In genomic region chr9:133987455-133987800, GRCh38 we compare ENCODE assay signal across 17 cellular contexts.
"Had no signal": no experiment of that assay in that cellular context is flagged by ENCODE, and none has a peak within 500 bp of the region (broad histone marks: within the 10 kb centered on the region; RNA-seq: fewer than 3 reads in every experiment).

No MANE protein-coding gene starts in this region.

- H3K27ac Mint-ChIP-seq: activated naive CD8-positive, alpha-beta T cell treated with anti-CD3 and anti-CD28 coated beads, Interleukin-2, amount 10 ng/mL, durations not matched to agents 7 days and 5 days; stimulated activated naive CD8-positive, alpha-beta T cell treated with anti-CD3 and anti-CD28 coated beads, Interleukin-15, amount 100 ng/mL, for 72 hours; T-cell had no signal

- H3K36me3 ChIP-seq: breast epithelium, gastrocnemius medialis, lower lobe of right lung, neutrophil, upper lobe of left lung had no signal

- H3K4me3 Mint-ChIP-seq: activated naive CD8-positive, alpha-beta T cell treated with anti-CD3 and anti-CD28 coated beads, Interleukin-2, amount 10 ng/mL, durations not matched to agents 7 days and 5 days; mesothelial cell of epicardium; stimulated activated naive CD8-positive, alpha-beta T cell treated with anti-CD3 and anti-CD28 coated beads, Interleukin-15, amount 100 ng/mL, for 72 hours; T-cell had no signal

- H3K27ac ChIP-seq: breast epithelium, gastrocnemius medialis, lower lobe of right lung, neutrophil, upper lobe of left lung had no signal

- H3K4me1 Mint-ChIP-seq: activated naive CD8-positive, alpha-beta T cell treated with anti-CD3 and anti-CD28 coated beads, Interleukin-2, amount 10 ng/mL, durations not matched to agents 7 days and 5 days had no signal

- H3K9me3 Mint-ChIP-seq: activated naive CD8-positive, alpha-beta T cell treated with anti-CD3 and anti-CD28 coated beads, Interleukin-2, amount 10 ng/mL, durations not matched to agents 7 days and 5 days; mesothelial cell of epicardium; stimulated activated naive CD8-positive, alpha-beta T cell treated with anti-CD3 and anti-CD28 coated beads, Interleukin-15, amount 100 ng/mL, for 72 hours; T-cell had no signal

- H3K27me3 ChIP-seq: breast epithelium, upper lobe of left lung had no signal

- FAIRE-seq: small intestine had no signal

- DNase-seq: activated CD4-positive, CD25-positive, alpha-beta regulatory T cell treated with anti-CD3 and anti-CD28 coated beads, Interleukin-2, amount 50 U/mL, for 72 hours; activated naive CD4-positive, alpha-beta T cell; activated naive CD8-positive, alpha-beta T cell treated with anti-CD3 and anti-CD28 coated beads, Interleukin-2, amount 10 ng/mL, durations not matched to agents 7 days and 5 days; gastrocnemius medialis; kidney glomerular epithelial cell; lower lobe of right lung; stimulated activated CD4-positive, alpha-beta T cell treated with anti-CD3 and anti-CD28 coated beads, Interleukin-4, amount 100 ng/mL, for 4 hours; stimulated activated CD8-positive, alpha-beta memory T cell treated with anti-CD3 and anti-CD28 coated beads, Interleukin-4, amount 100 ng/mL, for 48 hours; stimulated activated naive CD8-positive, alpha-beta T cell treated with anti-CD3 and anti-CD28 coated beads, Interleukin-15, amount 100 ng/mL, for 72 hours; T-cell; T1000; upper lobe of left lung had no signal

- H3K9me3 ChIP-seq: breast epithelium, gastrocnemius medialis, lower lobe of right lung, neutrophil, upper lobe of left lung had no signal

- H3K4me3 ChIP-seq: breast epithelium, gastrocnemius medialis, lower lobe of right lung, upper lobe of left lung had no signal

- ATAC-seq: gastrocnemius medialis; lower lobe of right lung; right cardiac atrium; stimulated activated naive CD8-positive, alpha-beta T cell treated with anti-CD3 and anti-CD28 coated beads, Interleukin-15, amount 100 ng/mL, for 72 hours; T-cell had no signal

- H3K36me3 Mint-ChIP-seq: activated naive CD8-positive, alpha-beta T cell treated with anti-CD3 and anti-CD28 coated beads, Interleukin-2, amount 10 ng/mL, durations not matched to agents 7 days and 5 days; T-cell had no signal
